Comparison of ENCODE assay signal across 10 cellular contexts in the genomic region with DNA sequence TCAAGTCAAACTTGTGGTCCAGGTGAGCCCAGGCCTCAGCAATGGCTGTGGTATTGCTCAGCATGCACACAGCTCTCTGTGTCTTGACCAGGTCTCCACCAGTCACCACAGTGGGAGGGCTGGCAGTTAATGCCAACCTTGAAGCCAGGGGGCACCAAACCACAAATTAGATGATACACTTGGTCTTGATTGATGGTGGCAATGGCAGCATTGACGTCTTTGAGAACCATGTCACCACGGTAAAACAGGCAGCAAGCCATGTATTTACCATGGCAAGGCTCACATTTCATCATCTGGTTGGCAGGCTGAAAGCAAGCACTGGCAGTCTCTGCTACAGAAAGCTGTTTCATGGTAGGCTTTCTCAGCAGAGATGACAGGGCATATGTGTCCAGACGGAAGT. TPM values are rescaled to one million over a fixed set of nuclear protein-coding genes. Genes with fewer than 3 reads are reported as not detected.
DNase-seq lines count a peak whose midpoint lies in the region; ATAC-seq, FAIRE-seq and TF ChIP-seq lines count a peak whose summit lies in the region.
"Had no signal": no experiment of that assay in that cellular context is flagged by ENCODE, and none has a peak within 500 bp of the region (broad histone marks: within the 10 kb centered on the region; RNA-seq: fewer than 3 reads in every experiment).

No MANE protein-coding gene starts in this region.

- H3K27me3 ChIP-seq in GM12878 (replicated peaks in 1 of 2; ENCODE audit: control insufficient read depth in 2 of 2, insufficient read depth in 2 of 2, low read length in 1 of 2): no peaks in the 10 kb centered on the region
- no peaks in the 10 kb centered on the region for H3K27me3 ChIP-seq in tibial nerve
- H3K27me3 ChIP-seq in thyroid gland: no peaks in the 10 kb centered on the region
- H3K27me3 ChIP-seq: ascending aorta had no signal

- H3K36me3 ChIP-seq in GM12878 (ENCODE audit: control insufficient read depth in 2 of 2, insufficient read depth in 2 of 2, low read length in 1 of 2) (no peaks in the 10 kb centered on the region), tibial nerve (no peaks in the 10 kb centered on the region), thyroid gland (no peaks in the 10 kb centered on the region)
- H3K36me3 ChIP-seq: ascending aorta had no signal

- no peaks in the 10 kb centered on the region for H3K9me3 Mint-ChIP-seq in activated CD4-positive, alpha-beta memory T cell treated with anti-CD3 and anti-CD28 coated beads for 36 hours
- H3K9me3 Mint-ChIP-seq in activated CD4-positive, alpha-beta memory T cell treated with anti-CD3 and anti-CD28 coated beads, Interleukin-2, amount 10 ng/mL, durations not matched to agents 7 days and 5 days: no peaks in the 10 kb centered on the region
- H3K9me3 Mint-ChIP-seq: CD4-positive, alpha-beta T cell had no signal

- H3K4me3 ChIP-seq in GM12878 (no peak overlapping the region), tibial nerve (no peak overlapping the region), thyroid gland (replicated peaks in 1 of 3) (no peak overlapping the region)
- H3K4me3 ChIP-seq: ascending aorta had no signal

- CTCF ChIA-PET in activated CD4-positive, alpha-beta memory T cell treated with anti-CD3 and anti-CD28 coated beads for 36 hours (lab: Charles Lee): interaction anchor here (1.1 to 10.7 kb wide), 4 partner anchors 74 to 251 kb away, joined by 3 to 75 read pairs (median 4); no protein-coding TSS in a partner anchor
- CTCF ChIA-PET in activated CD4-positive, alpha-beta memory T cell treated with anti-CD3 and anti-CD28 coated beads, Interleukin-2, amount 10 ng/mL, durations not matched to agents 7 days and 5 days (lab: Charles Lee): interaction anchor here (0.8 to 2.1 kb wide), 2 partner anchors 75 to 158 kb away, joined by 4 to 8 read pairs; no protein-coding TSS in a partner anchor
- CTCF ChIA-PET in GM12878 (lab: Yijun Ruan, JAX): interaction anchor here (0.5 to 4.7 kb wide), 13 partner anchors 9 to 160 kb away, joined by 3 to 25 read pairs (median 4); no protein-coding TSS in a partner anchor

- H3K79me2 ChIP-seq in GM12878 (ENCODE audit: control insufficient read depth, insufficient read depth, low read length): no peaks in the 10 kb centered on the region

- H3K27me3 Mint-ChIP-seq in activated CD4-positive, alpha-beta memory T cell treated with anti-CD3 and anti-CD28 coated beads for 36 hours: no peaks in the 10 kb centered on the region
- H3K27me3 Mint-ChIP-seq in activated CD4-positive, alpha-beta memory T cell treated with anti-CD3 and anti-CD28 coated beads, Interleukin-2, amount 10 ng/mL, durations not matched to agents 7 days and 5 days: peaks cover 2% of the 10 kb centered on the region
- H3K27me3 Mint-ChIP-seq: CD4-positive, alpha-beta T cell had no signal

- no peak for FAIRE-seq in GM12878 (lab: Jason Lieb, UNC)

- no peak overlapping the region for H3K4me2 ChIP-seq in GM12878 (ENCODE audit: control insufficient read depth, insufficient read depth)

- H4K20me1 ChIP-seq in GM12878 (ENCODE audit: control insufficient read depth, insufficient read depth): no peaks in the 10 kb centered on the region

- H3K9me3 ChIP-seq in GM12878 (replicated peaks; ENCODE audit: control insufficient read depth, insufficient read depth, low read length) (no peaks in the 10 kb centered on the region), tibial nerve (no peaks in the 10 kb centered on the region), thyroid gland (no peaks in the 10 kb centered on the region)
- H3K9me3 ChIP-seq: ascending aorta had no signal

- peak; percentile 51 for DNase-seq in activated CD4-positive, alpha-beta memory T cell treated with anti-CD3 and anti-CD28 coated beads for 36 hours
- no peak for DNase-seq in activated CD4-positive, alpha-beta memory T cell treated with anti-CD3 and anti-CD28 coated beads, Interleukin-2, amount 10 ng/mL, durations not matched to agents 7 days and 5 days
- DNase-seq in LHCN-M2 (ENCODE audit: low read depth) (peak; percentile 20), GM12878 (ENCODE audit: low read depth, low spot score) (no peak), tibial nerve (ENCODE audit: low spot score in 2 of 2) (no peak), NCI-H226 (no peak), thyroid gland (no peak)
- DNase-seq in stimulated activated CD4-positive, alpha-beta T cell treated with anti-CD3 and anti-CD28 coated beads, Interleukin-1b, Interleukin-23, amount 100 ng/mL, for 48 hours: peak; percentile 4
- DNase-seq: CD4-positive, alpha-beta T cell had no signal

- POLR2A ChIA-PET in activated CD4-positive, alpha-beta memory T cell treated with anti-CD3 and anti-CD28 coated beads for 36 hours (lab: Charles Lee): interaction anchor here (1.0 kb wide), 1 partner anchor 252 kb away, joined by 3 read pairs; no protein-coding TSS in a partner anchor
- POLR2A ChIA-PET in activated CD4-positive, alpha-beta memory T cell treated with anti-CD3 and anti-CD28 coated beads, Interleukin-2, amount 10 ng/mL, durations not matched to agents 7 days and 5 days (lab: Charles Lee): no interaction called here
- POLR2A ChIA-PET in GM12878 (lab: Charles Lee): interaction anchor here (0.6 kb wide), 1 partner anchor 245 kb away, joined by 7 read pairs; no protein-coding TSS in a partner anchor

- BruUV-seq in GM12878 (replicated peaks; lab: Mats Ljungman, UMichigan): no TSS peak

- H2AFZ ChIP-seq in GM12878 (ENCODE audit: control insufficient read depth, low read depth, low read length): 0 out of 2 replicates have a peak overlapping the region, but pooled peaks have one; percentile 17

- peak; percentile 67 for ATAC-seq in GM12878

- SMC1A ChIA-PET in GM12878 (lab: Charles Lee; ENCODE audit: uncharacterized antibody, unreplicated experiment): interaction anchor here (0.8 to 4.0 kb wide), 6 partner anchors 13 to 158 kb away, joined by 3 to 26 read pairs (median 4); no protein-coding TSS in a partner anchor

- H3K36me3 Mint-ChIP-seq in activated CD4-positive, alpha-beta memory T cell treated with anti-CD3 and anti-CD28 coated beads for 36 hours: no peaks in the 10 kb centered on the region
- H3K36me3 Mint-ChIP-seq in activated CD4-positive, alpha-beta memory T cell treated with anti-CD3 and anti-CD28 coated beads, Interleukin-2, amount 10 ng/mL, durations not matched to agents 7 days and 5 days (ENCODE audit: low read depth): no peaks in the 10 kb centered on the region

- no peak overlapping the region for H3K9ac ChIP-seq in GM12878 (ENCODE audit: control insufficient read depth, insufficient read depth, low read length)

- TF ChIP-seq EP300 in GM12878 (IDR thresholded peaks at IDR 0.05; ENCODE audit: borderline replicate concordance in 1 of 2, control insufficient read depth in 1 of 2, low read depth in 2 of 2, low read length in 2 of 2) (no peak), tibial nerve (IDR thresholded peaks at IDR 0.05) (no peak)

- TF ChIP-seq CTCF in GM12878 (IDR thresholded peaks at IDR 0.05 in 2 of 3, conservative IDR thresholded peaks at IDR 0.05 in 1 of 3; ENCODE audit: control insufficient read depth in 2 of 3, extremely low read depth in 1 of 3, insufficient read depth in 1 of 3, low read depth in 3 of 3, low read length in 3 of 3) (peak in 1 of 3 experiments; percentile 32; a peak in 2 of 6 replicates), tibial nerve (IDR thresholded peaks at IDR 0.05) (no peak), thyroid gland (IDR thresholded peaks at IDR 0.05) (peak in 1 of 6 experiments; percentile 11)

- H3K4me1 ChIP-seq in GM12878 (ENCODE audit: control insufficient read depth, insufficient read depth, low read length): peaks cover 8% of the 10 kb centered on the region; the same call in 1 of the 2 replicates
- H3K4me1 ChIP-seq in tibial nerve: no peaks in the 10 kb centered on the region
- H3K4me1 ChIP-seq in thyroid gland: peaks cover 7 to 11% of the 10 kb centered on the region in 2 donors
- H3K4me1 ChIP-seq: ascending aorta had no signal

- 31% methylated on average over 3 of the region's 3 CpGs for WGBS in GM12878 (ENCODE audit: insufficient coverage, insufficient replicate concordance, low lambda C conversion rate, missing lambda C conversion rate)
- 69 to 79% methylated on average over 3 of the region's 3 CpGs for WGBS in tibial nerve, 2 donors
- 78 to 93% methylated on average over 3 of the region's 3 CpGs for WGBS in thyroid gland, 2 donors

- TF ChIP-seq RAD21 in GM12878 (IDR thresholded peaks at IDR 0.05; ENCODE audit: insufficient read depth, low read depth, low read length): peak; percentile 28; the same call in 1 of the 2 replicates

- TF ChIP-seq POLR2A in GM12878 (IDR thresholded peaks at IDR 0.05; ENCODE audit: low read depth, low read length) (no peak), tibial nerve (IDR thresholded peaks at IDR 0.05) (no peak), thyroid gland (IDR thresholded peaks at IDR 0.05) (no peak)

- RAD21 ChIA-PET in GM12878 (lab: Charles Lee; ENCODE audit: unreplicated experiment): interaction anchor here (0.7 to 1.3 kb wide), 6 partner anchors 9 to 252 kb away, joined by 3 to 8 read pairs (median 3); a partner anchor contains a TSS

- H3K27ac ChIP-seq in GM12878 (ENCODE audit: control insufficient read depth, insufficient read depth) (no peak overlapping the region), tibial nerve (no peak overlapping the region), thyroid gland (no peak overlapping the region)
- H3K27ac ChIP-seq: ascending aorta had no signal

- no peak overlapping the region for H3K27ac Mint-ChIP-seq in activated CD4-positive, alpha-beta memory T cell treated with anti-CD3 and anti-CD28 coated beads for 36 hours
- no peak overlapping the region for H3K27ac Mint-ChIP-seq in activated CD4-positive, alpha-beta memory T cell treated with anti-CD3 and anti-CD28 coated beads, Interleukin-2, amount 10 ng/mL, durations not matched to agents 7 days and 5 days
- H3K27ac Mint-ChIP-seq: CD4-positive, alpha-beta T cell had no signal

- H3K4me3 Mint-ChIP-seq in activated CD4-positive, alpha-beta memory T cell treated with anti-CD3 and anti-CD28 coated beads for 36 hours: no peak overlapping the region
- H3K4me3 Mint-ChIP-seq in activated CD4-positive, alpha-beta memory T cell treated with anti-CD3 and anti-CD28 coated beads, Interleukin-2, amount 10 ng/mL, durations not matched to agents 7 days and 5 days: no peak overlapping the region
- H3K4me3 Mint-ChIP-seq: CD4-positive, alpha-beta T cell had no signal

- intact Hi-C loops in activated CD4-positive, alpha-beta memory T cell treated with anti-CD3 and anti-CD28 coated beads for 36 hours (cut with micrococcal nuclease): loop anchor here (1.0 to 10.0 kb wide), 4 partner anchors 40 to 253 kb away; a partner anchor contains a TSS
- intact Hi-C loops in GM12878 (cut with micrococcal nuclease; ENCODE audit: unreplicated experiment): no loop called here
- intact Hi-C loops in thyroid gland (cut with DNase I): no loop called here

- peaks cover 5% of the 10 kb centered on the region for H3K4me1 Mint-ChIP-seq in activated CD4-positive, alpha-beta memory T cell treated with anti-CD3 and anti-CD28 coated beads for 36 hours (ENCODE audit: low read depth)
- H3K4me1 Mint-ChIP-seq in activated CD4-positive, alpha-beta memory T cell treated with anti-CD3 and anti-CD28 coated beads, Interleukin-2, amount 10 ng/mL, durations not matched to agents 7 days and 5 days: peaks cover 5% of the 10 kb centered on the region

- in situ Hi-C loops in GM12878 (cut with MboI): no loop called here

RNA-seq across cellular contexts. Expression of a gene that starts 40.0 kb away (rescaled TPM):
- total RNA-seq in activated CD4-positive, alpha-beta memory T cell treated with anti-CD3 and anti-CD28 coated beads for 36 hours: under 1 TPM; 0.75 to 1.00 TPM
- under 1 TPM; 0.73 to 0.83 TPM for total RNA-seq in activated CD4-positive, alpha-beta memory T cell treated with anti-CD3 and anti-CD28 coated beads, Interleukin-2, amount 10 ng/mL, durations not matched to agents 7 days and 5 days
- total RNA-seq in LHCN-M2 (2014; rRNA removed) (1.2 and 2.0 TPM in 2 replicates), GM12878 (2014; rRNA removed) (0.96 and 1.3 TPM in 2 replicates), GM12878 (2014; rRNA removed; fragmentation: Illumina TruSeq; extraction: Trizol) (0.63 and 0.69 TPM in 2 replicates), GM12878 (2021) (0.69 and 1.0 TPM in 2 replicates), tibial nerve (1 to 10 TPM; 2.0 to 4.8 (median 3.6) TPM), thyroid gland (1 to 10 TPM in 1 of 4 donors, under 1 TPM in 3; 0.40 to 2.1 (median 0.58) TPM)
- polyA plus RNA-seq in LHCN-M2 (2012): 1.3 TPM
- total RNA-seq in GM12878 (2013; cell fraction: nucleolus; rRNA removed): 1.1 and 1.4 TPM in 2 replicates
- polyA plus RNA-seq in GM12878 (2011; ENCODE audit: low read depth): 0.50 TPM
- polyA plus RNA-seq in GM12878 (2011; rRNA removed) (1.3 and 1.6 TPM in 2 replicates), GM12878 (2014; fragmentation: Illumina TruSeq; extraction: Trizol) (0.47 and 0.74 TPM in 2 replicates), GM12878 (2014; fragmentation: Nextera tagmentation; extraction: Ambion mirVana) (under 1 TPM; 0.27 to 0.35 TPM), GM12878 (2014; rRNA removed) (0.37 and 0.84 TPM in 2 replicates), GM12878 (2016; fragmentation: Nextera tagmentation; extraction: Ambion mirVana) (1 to 10 TPM in 1 of 2 experiments, under 1 TPM in 1; 0.96 to 1.7 TPM)
- polyA plus RNA-seq in GM12878 (2011; cell fraction: cytosol; rRNA removed): 1.5 and 1.7 TPM in 2 replicates
- 0.99 and 1.3 TPM in 2 replicates for polyA plus RNA-seq in GM12878 (2011; cell fraction: nucleus; rRNA removed)
- 0.76 and 1.0 TPM in 2 replicates for polyA plus RNA-seq in GM12878 (2012)
- 1.5 and 1.9 TPM in 2 replicates for polyA minus RNA-seq in GM12878 (2011; rRNA and poly(A)+ RNA removed)
- polyA minus RNA-seq in GM12878 (2011; cell fraction: cytosol; rRNA and poly(A)+ RNA removed): 1.2 and 1.6 TPM in 2 replicates
- 1.6 and 2.1 TPM in 2 replicates for polyA minus RNA-seq in GM12878 (2011; cell fraction: nucleus; rRNA and poly(A)+ RNA removed)
- total RNA-seq: ascending aorta had no signal

Comparison
In these comparisons a context has a peak if more than half of its experiments do, and no peak if none do; other contexts are left out.
1. DNase-seq: peak in activated CD4-positive, alpha-beta memory T cell treated with anti-CD3 and anti-CD28 coated beads for 36 hours (single experiment), LHCN-M2 (single experiment) and stimulated activated CD4-positive, alpha-beta T cell treated with anti-CD3 and anti-CD28 coated beads, Interleukin-1b, Interleukin-23, amount 100 ng/mL, for 48 hours (single experiment); none in activated CD4-positive, alpha-beta memory T cell treated with anti-CD3 and anti-CD28 coated beads, Interleukin-2, amount 10 ng/mL, durations not matched to agents 7 days and 5 days (single experiment), GM12878 (single experiment), tibial nerve (0 of 2), NCI-H226 (single experiment) and thyroid gland (0 of 2).